In the genomic region with DNA sequence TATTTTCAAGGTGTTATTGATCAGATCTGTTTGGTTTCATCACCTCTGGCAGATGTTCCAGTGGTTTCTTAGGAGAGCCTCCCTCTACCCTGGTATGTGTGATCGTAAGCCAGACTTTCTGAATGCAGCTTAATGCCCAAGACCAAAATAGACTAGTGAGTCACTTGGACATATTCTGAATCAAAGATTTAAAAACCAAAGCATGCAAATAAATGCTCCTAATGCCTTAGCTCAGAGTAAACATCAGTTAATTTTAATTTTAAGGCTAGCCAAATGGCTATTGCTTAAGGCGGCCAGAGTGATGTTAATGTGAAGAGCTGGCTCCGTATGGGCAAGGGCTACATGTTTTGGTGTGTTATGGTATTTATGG, we compare ENCODE assay signal across 15 cellular contexts. TPM values are rescaled to one million over a fixed set of nuclear protein-coding genes. Genes with fewer than 3 reads are reported as not detected.
DNase-seq lines count a peak whose midpoint lies in the region; ATAC-seq and TF ChIP-seq lines count a peak whose summit lies in the region.
"Had no signal": no experiment of that assay in that cellular context is flagged by ENCODE, and none has a peak within 500 bp of the region (broad histone marks: within the 10 kb centered on the region; RNA-seq: fewer than 3 reads in every experiment).

No MANE protein-coding gene starts in this region.

- peak overlapping the region; percentile 51 for H3K4me2 ChIP-seq in fibroblast of lung (ENCODE audit: extremely low read depth, insufficient read depth, low read length)

- H3K4me3 ChIP-seq in AG10803 (ENCODE audit: low read length) (no peak overlapping the region), fibroblast of lung (replicated peaks in 1 of 4; ENCODE audit: control extremely low read depth in 1 of 4, insufficient read depth in 1 of 4, low read depth in 3 of 4, low read length in 4 of 4) (no peak overlapping the region), psoas muscle (no peak overlapping the region)
- H3K4me3 ChIP-seq: heart right ventricle had no signal

- ATAC-seq in SK-N-SH treated with all-trans-retinoic acid at 6 μM for 48 hours (peak; percentile 87), psoas muscle (peak; percentile 71 to 86 (median 80)), GM19395 (IDR thresholded peaks at IDR 0.05; ENCODE audit: unreplicated experiment) (no peak)
- ATAC-seq: Panc1 had no signal

- peaks cover 2% of the 10 kb centered on the region for H3K9me3 Mint-ChIP-seq in progenitor cell of endocrine pancreas (ENCODE audit: low read depth)
- no peaks in the 10 kb centered on the region for H3K9me3 Mint-ChIP-seq in activated T-helper 2 cell treated with anti-CD3 and anti-CD28 coated beads, Interferon-gamma antibody, Interleukin-2, Interleukin-4, amounts not matched to agents 10 μg/mL and 5 μg/mL and 100 μg/mL, durations not matched to agents 14 hours and 24 hours and 36 hours
- H3K9me3 Mint-ChIP-seq: brain had no signal

- H3K27ac ChIP-seq in fibroblast of lung (ENCODE audit: insufficient read depth, low read length) (peak overlapping the region; percentile 47), psoas muscle (peak overlapping the region; percentile 48)

- no peaks in the 10 kb centered on the region for H4K20me1 ChIP-seq in fibroblast of lung (ENCODE audit: control insufficient read depth, extremely low read depth, insufficient read depth, low read length)

- H3K4me3 Mint-ChIP-seq in progenitor cell of endocrine pancreas (ENCODE audit: low read depth): no peak overlapping the region
- no peak overlapping the region for H3K4me3 Mint-ChIP-seq in activated T-helper 2 cell treated with anti-CD3 and anti-CD28 coated beads, Interferon-gamma antibody, Interleukin-2, Interleukin-4, amounts not matched to agents 10 μg/mL and 5 μg/mL and 100 μg/mL, durations not matched to agents 14 hours and 24 hours and 36 hours (ENCODE audit: low read depth)

- 24 to 36% (median 26%) methylated on average over 3 of the region's 3 CpGs for WGBS in psoas muscle, 3 donors

- no peaks in the 10 kb centered on the region for H3K9me3 ChIP-seq in fibroblast of lung (ENCODE audit: control insufficient read depth, insufficient read depth, low read depth, low read length)
- H3K9me3 ChIP-seq in psoas muscle: no peaks in the 10 kb centered on the region
- H3K9me3 ChIP-seq: heart right ventricle had no signal

- H3K27ac Mint-ChIP-seq in progenitor cell of endocrine pancreas: no peak overlapping the region
- H3K27ac Mint-ChIP-seq in activated T-helper 2 cell treated with anti-CD3 and anti-CD28 coated beads, Interferon-gamma antibody, Interleukin-2, Interleukin-4, amounts not matched to agents 10 μg/mL and 5 μg/mL and 100 μg/mL, durations not matched to agents 14 hours and 24 hours and 36 hours: no peak overlapping the region

- H3K9ac ChIP-seq in fibroblast of lung (ENCODE audit: insufficient read depth, low read length): no peak overlapping the region

- intact Hi-C loops in psoas muscle (cut with DNase I): no loop called here
- intact Hi-C loops in activated T-helper 2 cell treated with anti-CD3 and anti-CD28 coated beads, Interferon-gamma antibody, Interleukin-2, Interleukin-4, amounts not matched to agents 10 μg/mL and 5 μg/mL and 100 μg/mL, durations not matched to agents 14 hours and 24 hours and 36 hours (cut with micrococcal nuclease): no loop called here

- H3K36me3 Mint-ChIP-seq in progenitor cell of endocrine pancreas (ENCODE audit: insufficient read depth): peaks cover 4% of the 10 kb centered on the region
- H3K36me3 Mint-ChIP-seq in activated T-helper 2 cell treated with anti-CD3 and anti-CD28 coated beads, Interferon-gamma antibody, Interleukin-2, Interleukin-4, amounts not matched to agents 10 μg/mL and 5 μg/mL and 100 μg/mL, durations not matched to agents 14 hours and 24 hours and 36 hours (ENCODE audit: low read depth): no peaks in the 10 kb centered on the region

- H3K4me1 Mint-ChIP-seq in progenitor cell of endocrine pancreas (ENCODE audit: low read depth): peaks cover 19% of the 10 kb centered on the region
- peaks cover 1% of the 10 kb centered on the region for H3K4me1 Mint-ChIP-seq in activated T-helper 2 cell treated with anti-CD3 and anti-CD28 coated beads, Interferon-gamma antibody, Interleukin-2, Interleukin-4, amounts not matched to agents 10 μg/mL and 5 μg/mL and 100 μg/mL, durations not matched to agents 14 hours and 24 hours and 36 hours (ENCODE audit: low read depth)

- TF ChIP-seq CTCF in AG10803 (conservative IDR thresholded peaks at IDR 0.05; ENCODE audit: low read length): no peak
- TF ChIP-seq CTCF in fibroblast of lung (conservative IDR thresholded peaks at IDR 0.05 in 1 of 2, IDR thresholded peaks at IDR 0.05 in 1 of 2; ENCODE audit: low read depth in 1 of 2, low read length in 2 of 2): no peak
- TF ChIP-seq CTCF in psoas muscle (IDR thresholded peaks at IDR 0.05): no peak
- no peak for TF ChIP-seq CTCF in progenitor cell of endocrine pancreas (IDR thresholded peaks at IDR 0.05; ENCODE audit: unreplicated experiment)

- H3K27me3 Mint-ChIP-seq in progenitor cell of endocrine pancreas: no peaks in the 10 kb centered on the region
- no peaks in the 10 kb centered on the region for H3K27me3 Mint-ChIP-seq in activated T-helper 2 cell treated with anti-CD3 and anti-CD28 coated beads, Interferon-gamma antibody, Interleukin-2, Interleukin-4, amounts not matched to agents 10 μg/mL and 5 μg/mL and 100 μg/mL, durations not matched to agents 14 hours and 24 hours and 36 hours (ENCODE audit: low read depth)

- H3K79me2 ChIP-seq in fibroblast of lung (ENCODE audit: control insufficient read depth, insufficient read depth, low read length): no peaks in the 10 kb centered on the region

- peaks cover 4% of the 10 kb centered on the region for H3K4me1 ChIP-seq in fibroblast of lung (ENCODE audit: control insufficient read depth, extremely low read depth, insufficient read depth, low read length)
- H3K4me1 ChIP-seq in psoas muscle: peaks cover 16% of the 10 kb centered on the region

- H3K36me3 ChIP-seq in fibroblast of lung (ENCODE audit: control insufficient read depth, insufficient read depth, low read length) (no peaks in the 10 kb centered on the region), psoas muscle (ENCODE audit: insufficient read depth in 1 of 2, low read depth in 1 of 2) (no peaks in the 10 kb centered on the region)
- H3K36me3 ChIP-seq: heart right ventricle had no signal

- no peak overlapping the region for H2AFZ ChIP-seq in fibroblast of lung (ENCODE audit: low read length)

- H3K27me3 ChIP-seq in fibroblast of lung (ENCODE audit: control insufficient read depth, insufficient read depth, low read length): no peaks in the 10 kb centered on the region
- H3K27me3 ChIP-seq in psoas muscle (ENCODE audit: insufficient read depth in 3 of 3, low read length in 2 of 3): no peaks in the 10 kb centered on the region
- H3K27me3 ChIP-seq: heart right ventricle had no signal

- peak; percentile 97 for DNase-seq in AG10803 (ENCODE audit: low read depth)
- DNase-seq in fibroblast of lung (ENCODE audit: low read depth in 2 of 2): peak; percentile 69 to 74
- DNase-seq in psoas muscle: no peak
- no peak for DNase-seq in progenitor cell of endocrine pancreas (ENCODE audit: low spot score, unreplicated experiment)
- DNase-seq in NCI-H524 treated with DMSO at 0.1 percent for 48 hours (lab: John Stamatoyannopoulos, UW): no peak
- no peak for DNase-seq in activated T-helper 2 cell treated with anti-CD3 and anti-CD28 coated beads, Interferon-gamma antibody, Interleukin-2, Interleukin-4, amounts not matched to agents 10 μg/mL and 5 μg/mL and 100 μg/mL, durations not matched to agents 14 hours and 24 hours and 36 hours (ENCODE audit: low spot score)
- DNase-seq: activated gamma-delta T cell treated with Interleukin-2 at 50 U/mL for 16 hours; effector CD4-positive, alpha-beta T cell; heart right ventricle; Kasumi-1; NCI-H1694 had no signal

TF ChIP-seq in SK-N-SH treated with all-trans-retinoic acid at 6 μM for 48 hours, 23 proteins besides CTCF, POLR2A, EP300 and RAD21 (continues in another document):
- no peak for TF ChIP-seq ESRRG (CRISPR knock-in tag; IDR thresholded peaks at IDR 0.05)
- no peak for TF ChIP-seq SNAI2 (CRISPR knock-in tag; IDR thresholded peaks at IDR 0.05)
- TF ChIP-seq, protein P1, sequence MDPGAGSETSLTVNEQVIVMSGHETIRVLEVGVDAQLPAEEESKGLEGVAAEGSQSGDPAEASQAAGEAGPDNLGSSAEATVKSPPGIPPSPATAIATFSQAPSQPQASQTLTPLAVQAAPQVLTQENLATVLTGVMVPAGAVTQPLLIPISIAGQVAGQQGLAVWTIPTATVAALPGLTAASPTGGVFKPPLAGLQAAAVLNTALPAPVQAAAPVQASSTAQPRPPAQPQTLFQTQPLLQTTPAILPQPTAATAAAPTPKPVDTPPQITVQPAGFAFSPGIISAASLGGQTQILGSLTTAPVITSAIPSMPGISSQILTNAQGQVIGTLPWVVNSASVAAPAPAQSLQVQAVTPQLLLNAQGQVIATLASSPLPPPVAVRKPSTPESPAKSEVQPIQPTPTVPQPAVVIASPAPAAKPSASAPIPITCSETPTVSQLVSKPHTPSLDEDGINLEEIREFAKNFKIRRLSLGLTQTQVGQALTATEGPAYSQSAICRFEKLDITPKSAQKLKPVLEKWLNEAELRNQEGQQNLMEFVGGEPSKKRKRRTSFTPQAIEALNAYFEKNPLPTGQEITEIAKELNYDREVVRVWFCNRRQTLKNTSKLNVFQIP (CRISPR knock-in tag; IDR thresholded peaks at IDR 0.05; ENCODE audit: borderline replicate concordance, low read depth): no peak
- no peak for TF ChIP-seq ISL1 (CRISPR knock-in tag; IDR thresholded peaks at IDR 0.05)

RNA-seq across cellular contexts. Expression of a gene that starts 59.3 kb away (rescaled TPM):
- total RNA-seq in fibroblast of lung (18.2 and 39.5 TPM in 2 replicates), psoas muscle (100 to 1,000 TPM in 1 of 4 donors, 10 to 100 TPM in 3; 32.1 to 102 (median 46.3) TPM), progenitor cell of endocrine pancreas (44.3 and 44.7 TPM in 2 replicates)
- polyA plus RNA-seq in fibroblast of lung (2.6 and 2.7 TPM in 2 replicates), psoas muscle (100 to 1,000 TPM in 1 of 3 donors, 10 to 100 TPM in 1, 1 to 10 TPM in 1; 6.4 to 127 (median 64.0) TPM)
- polyA plus RNA-seq in fibroblast of lung (2012): 2.4 and 2.8 TPM in 2 replicates
- polyA minus RNA-seq in fibroblast of lung (ENCODE audit: low replicate concordance): 0.12 and 0.41 TPM in 2 replicates
- total RNA-seq in activated T-helper 2 cell treated with anti-CD3 and anti-CD28 coated beads, Interferon-gamma antibody, Interleukin-2, Interleukin-4, amounts not matched to agents 10 μg/mL and 5 μg/mL and 100 μg/mL, durations not matched to agents 14 hours and 24 hours and 36 hours: 3.1 and 3.6 TPM in 2 replicates

Comparison
In these comparisons a context has a peak if more than half of its experiments do, and no peak if none do; other contexts are left out.
1. DNase-seq: peak in AG10803 (single experiment) and fibroblast of lung (2 of 2); none in psoas muscle (0 of 2), progenitor cell of endocrine pancreas (single experiment), NCI-H524 treated with DMSO at 0.1 percent for 48 hours (single experiment) and activated T-helper 2 cell treated with anti-CD3 and anti-CD28 coated beads, Interferon-gamma antibody, Interleukin-2, Interleukin-4, amounts not matched to agents 10 μg/mL and 5 μg/mL and 100 μg/mL, durations not matched to agents 14 hours and 24 hours and 36 hours (single experiment).